Comparison of ENCODE assay signal across 8 cellular contexts in genomic region chr15:65832549-65833364, GRCh38. TPM values are rescaled to one million over a fixed set of nuclear protein-coding genes. Genes with fewer than 3 reads are reported as not detected.
DNase-seq lines count a peak whose midpoint lies in the region; ATAC-seq and TF ChIP-seq lines count a peak whose summit lies in the region.

No MANE protein-coding gene starts in this region.

- no peaks in the 10 kb centered on the region for H3K27me3 ChIP-seq in BE2C

- peak; percentile 46 for ATAC-seq in HG02610 (IDR thresholded peaks at IDR 0.05; ENCODE audit: unreplicated experiment)
- ATAC-seq in left colon, result peak; percentile 94
- no peak for ATAC-seq in GM21515 (IDR thresholded peaks at IDR 0.05; ENCODE audit: unreplicated experiment)

- no peaks in the 10 kb centered on the region for H3K9me3 ChIP-seq in BE2C

- peak; percentile 14; the same call in 1 of the 2 replicates for TF ChIP-seq CTCF in BE2C (IDR thresholded peaks at IDR 0.05; ENCODE audit: low read depth, low read length)

- intact Hi-C loops in left colon (cut with DNase I, micrococcal nuclease), result no loop called here

- DNase-seq in BE2C, result peak; percentile 94
- DNase-seq in NCI-H510A (lab: John Stamatoyannopoulos, UW), result peak; percentile 83
- DNase-seq in activated CD4-positive, alpha-beta T cell treated with anti-CD3 and anti-CD28 coated beads, Interleukin-2, amount 50 U/mL, for 4 hours, result peak; percentile 21 to 25
- peak; percentile 95 to 99 for DNase-seq in dermis microvascular lymphatic vessel endothelial cell (ENCODE audit: low read depth in 2 of 2)
- peak; percentile 72 to 88 for DNase-seq in left colon
- peak; percentile 51 for DNase-seq in stimulated activated CD4-positive, alpha-beta T cell treated with anti-CD3 and anti-CD28 coated beads, Interleukin-15, amount 100 ng/mL, for 24 hours

- H3K36me3 ChIP-seq in BE2C, result no peaks in the 10 kb centered on the region

- peak overlapping the region; percentile 28 for H3K4me3 ChIP-seq in BE2C (ENCODE audit: low read depth, low read length)

- H3K4me1 ChIP-seq in BE2C, result peaks cover 11% of the 10 kb centered on the region

RNA-seq across cellular contexts. Expression of gene RAB11A, which starts 36.5 kb away (rescaled TPM):
- 233 TPM for polyA plus RNA-seq in BE2C (2012; ENCODE audit: insufficient read depth, insufficient read length, low read depth)
- total RNA-seq in dermis microvascular lymphatic vessel endothelial cell, result 126 and 278 TPM in 2 replicates
- 100 to 1,000 TPM; 334 to 358 TPM for total RNA-seq in left colon

RNA-seq across cellular contexts. Expression of gene DENND4A, which starts 40.7 kb away (rescaled TPM):
- 14.0 TPM for polyA plus RNA-seq in BE2C (2012; ENCODE audit: insufficient read depth, insufficient read length, low read depth)
- total RNA-seq in dermis microvascular lymphatic vessel endothelial cell, result 18.6 and 24.0 TPM in 2 replicates
- 10 to 100 TPM; 17.7 to 19.5 TPM for total RNA-seq in left colon

Comparison
In these comparisons a context has a peak if more than half of its experiments do, and no peak if none do; other contexts are left out.
1. DNase-seq: peak in every context shown above with its lines; median percentile 97 in dermis microvascular lymphatic vessel endothelial cell; 94 in BE2C; 83 in NCI-H510A; 80 in left colon; 51 in stimulated activated CD4-positive, alpha-beta T cell treated with anti-CD3 and anti-CD28 coated beads, Interleukin-15, amount 100 ng/mL, for 24 hours; 23 in activated CD4-positive, alpha-beta T cell treated with anti-CD3 and anti-CD28 coated beads, Interleukin-2, amount 50 U/mL, for 4 hours.